ENCODE assay signal across 12 cellular contexts in genomic region chr11:102488208-102488607, GRCh38. TPM values are rescaled to one million over a fixed set of nuclear protein-coding genes. Genes with fewer than 3 reads are reported as not detected.
A peak's percentile ranks its signal among the peaks of the same experiment; 100 is the strongest.
DNase-seq lines count a peak whose midpoint lies in the region; ATAC-seq, FAIRE-seq and TF ChIP-seq lines count a peak whose summit lies in the region.
"Had no signal": no experiment of that assay in that cellular context is flagged by ENCODE, and none has a peak within 500 bp of the region (broad histone marks: within the 10 kb centered on the region; RNA-seq: fewer than 3 reads in every experiment).

No MANE protein-coding gene starts in this region.

- no peak for TF ChIP-seq CTCF in coronary artery (IDR thresholded peaks at IDR 0.05)

- FAIRE-seq in GM12892 (lab: Jason Lieb, UNC): peak; percentile 86
- FAIRE-seq: G401.6 had no signal

- TF ChIP-seq POLR2A in GM12892 (IDR thresholded peaks at IDR 0.05; ENCODE audit: low read depth, low read length): no peak

- H3K4me3 ChIP-seq in coronary artery: no peak overlapping the region
- H3K4me3 ChIP-seq: ascending aorta, MG63 had no signal

- H3K27ac ChIP-seq in coronary artery: no peak overlapping the region
- H3K27ac ChIP-seq: ascending aorta had no signal

- ATAC-seq in GM19324 (IDR thresholded peaks at IDR 0.05; ENCODE audit: low FRiP score, unreplicated experiment) (peak; percentile 75), HG02610 (IDR thresholded peaks at IDR 0.05; ENCODE audit: unreplicated experiment) (peak; percentile 91), HG03378 (IDR thresholded peaks at IDR 0.05; ENCODE audit: unreplicated experiment) (peak; percentile 56)
- ATAC-seq: sciatic nerve had no signal

- no peak for DNase-seq in GM12892 (ENCODE audit: insufficient read length)
- no peak for DNase-seq in GOT3 (lab: John Stamatoyannopoulos, UW)
- DNase-seq in coronary artery (ENCODE audit: low spot score): no peak
- no peak for DNase-seq in MV-4-11 (lab: John Stamatoyannopoulos, UW)
- no peak for DNase-seq in activated effector memory CD4-positive, alpha-beta T cell treated with anti-CD3 and anti-CD28 coated beads, Interleukin-2, amount 50 U/mL, for 16 hours
- DNase-seq: MG63 had no signal

RNA-seq across cellular contexts. Expression of gene TMEM123, which starts 35.6 kb away (rescaled TPM):
- 128 TPM for polyA plus RNA-seq in GM12892 (2012; ENCODE audit: missing spikeins)

RNA-seq across cellular contexts. Expression of gene MMP7, which starts 42.3 kb away (rescaled TPM):
- 5.7 TPM for polyA plus RNA-seq in GM12892 (2012; ENCODE audit: missing spikeins)
